In the genomic region with DNA sequence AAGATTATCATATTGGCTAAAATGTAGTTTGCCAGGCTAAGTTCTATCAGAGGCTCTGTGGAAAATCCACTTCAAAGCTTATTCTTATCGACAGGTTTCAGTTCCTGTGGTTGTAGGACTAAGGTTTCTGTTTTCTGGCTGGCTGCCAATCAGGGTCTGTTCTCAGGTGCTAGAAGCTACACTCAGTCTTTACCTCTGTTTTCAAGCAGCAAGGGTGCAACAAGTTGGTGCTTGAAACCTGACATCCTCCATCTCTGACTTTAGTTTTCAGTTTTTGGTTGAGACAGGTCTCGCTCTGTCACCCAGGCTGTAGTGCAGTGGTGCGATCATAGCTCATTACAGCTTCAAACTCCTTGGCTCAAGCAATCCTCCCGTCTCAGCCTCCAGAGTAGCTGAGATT, we compare ENCODE assay signal across 9 cellular contexts. TPM values are rescaled to one million over a fixed set of nuclear protein-coding genes. Genes with fewer than 3 reads are reported as not detected.
A peak's percentile ranks its signal among the peaks of the same experiment; 100 is the strongest.
DNase-seq lines count a peak whose midpoint lies in the region; ATAC-seq and TF ChIP-seq lines count a peak whose summit lies in the region.
"Had no signal": no experiment of that assay in that cellular context is flagged by ENCODE, and none has a peak within 500 bp of the region (broad histone marks: within the 10 kb centered on the region; RNA-seq: fewer than 3 reads in every experiment).

No MANE protein-coding gene starts in this region.

- ATAC-seq in GM18505 (IDR thresholded peaks at IDR 0.05; ENCODE audit: unreplicated experiment), result peak; percentile 90
- ATAC-seq in HG02588 (IDR thresholded peaks at IDR 0.05; ENCODE audit: unreplicated experiment), result peak; percentile 65
- peak; percentile 83 for ATAC-seq in memory B cell (ENCODE audit: low read depth)
- no peak for ATAC-seq in left colon
- no peak for ATAC-seq in WTC11

- no peak overlapping the region for H3K4me3 Mint-ChIP-seq in memory B cell
- no peak overlapping the region for H3K4me3 Mint-ChIP-seq in glutamatergic neuron (ENCODE audit: unreplicated experiment)
- H3K4me3 Mint-ChIP-seq in WTC11, result no peak overlapping the region

- H3K27me3 ChIP-seq in SU-DHL-6 (ENCODE audit: low read length) (no peaks in the 10 kb centered on the region), A673 (replicated peaks; ENCODE audit: insufficient read depth, low read depth, low read length, poor library complexity) (no peaks in the 10 kb centered on the region)

- intact Hi-C loops in left colon (cut with DNase I, micrococcal nuclease) (no loop called here), A673 (cut with micrococcal nuclease; ENCODE audit: unreplicated experiment) (no loop called here)

- no peaks in the 10 kb centered on the region for H3K9me2 ChIP-seq in SU-DHL-6 (replicated peaks; ENCODE audit: insufficient read depth, low read length)

- no peak overlapping the region for H3K9ac ChIP-seq in SU-DHL-6 (ENCODE audit: low read length)

- H3K4me1 ChIP-seq in A673 (ENCODE audit: insufficient read depth, low read length, poor library complexity, severe bottlenecking), result no peaks in the 10 kb centered on the region

- H3K27ac Mint-ChIP-seq in memory B cell (no peak overlapping the region), glutamatergic neuron (ENCODE audit: unreplicated experiment) (no peak overlapping the region), WTC11 (no peak overlapping the region)

- H3K36me3 ChIP-seq in SU-DHL-6 (ENCODE audit: low read length), result peaks cover 34% of the 10 kb centered on the region
- peaks cover 40% of the 10 kb centered on the region for H3K36me3 ChIP-seq in A673 (ENCODE audit: insufficient read depth, low read length, poor library complexity, severe bottlenecking)

- H3K27ac ChIP-seq in SU-DHL-6 (ENCODE audit: low read depth, low read length), result peak overlapping the region; percentile 35
- no peak overlapping the region for H3K27ac ChIP-seq in A673 (ENCODE audit: low read depth, low read length, poor library complexity, severe bottlenecking)

- H3K4me3 ChIP-seq in SU-DHL-6 (ENCODE audit: insufficient read depth, low read length, poor library complexity, severe bottlenecking) (no peak overlapping the region), A673 (ENCODE audit: low read depth, low read length, poor library complexity, severe bottlenecking) (no peak overlapping the region)

- H3K4me2 ChIP-seq in SU-DHL-6 (ENCODE audit: low read depth, low read length, poor library complexity, severe bottlenecking), result no peak overlapping the region

- no peaks in the 10 kb centered on the region for H4K20me1 ChIP-seq in SU-DHL-6 (ENCODE audit: low read depth, low read length)

- H3K79me2 ChIP-seq in SU-DHL-6 (ENCODE audit: insufficient read depth, low read length), result no peaks in the 10 kb centered on the region

- TF ChIP-seq CTCF in SU-DHL-6 (IDR thresholded peaks at IDR 0.05; ENCODE audit: insufficient read depth, low read length, poor library complexity, severe bottlenecking) (no peak), glutamatergic neuron (IDR thresholded peaks at IDR 0.05; ENCODE audit: partially characterized antibody, unreplicated experiment) (no peak), WTC11 (IDR thresholded peaks at IDR 0.05) (no peak), A673 (conservative IDR thresholded peaks at IDR 0.05; ENCODE audit: low read depth, low read length) (no peak)

- DNase-seq in memory B cell (ENCODE audit: low spot score in 2 of 2), result peak; percentile 34 to 44
- no peak for DNase-seq in left colon
- no peak for DNase-seq in glutamatergic neuron
- no peak for DNase-seq in WTC11 (ENCODE audit: low spot score)
- DNase-seq in A673 (ENCODE audit: low spot score), result no peak

- POLR2A ChIA-PET in WTC11 (lab: Charles Lee) (no interaction called here), A673 (lab: Charles Lee; ENCODE audit: low non-redundant PET) (no interaction called here)

- H3K4me1 Mint-ChIP-seq in memory B cell, result no peaks in the 10 kb centered on the region
- H3K4me1 Mint-ChIP-seq in glutamatergic neuron (ENCODE audit: low read depth, unreplicated experiment), result no peaks in the 10 kb centered on the region
- no peaks in the 10 kb centered on the region for H3K4me1 Mint-ChIP-seq in WTC11

- H3F3A ChIP-seq in SU-DHL-6 (ENCODE audit: insufficient read depth), result peaks cover 6% of the 10 kb centered on the region; the same call in 1 of the 2 replicates

- H3K27me3 Mint-ChIP-seq in memory B cell, result no peaks in the 10 kb centered on the region
- H3K27me3 Mint-ChIP-seq in glutamatergic neuron (ENCODE audit: unreplicated experiment), result no peaks in the 10 kb centered on the region
- no peaks in the 10 kb centered on the region for H3K27me3 Mint-ChIP-seq in WTC11 (ENCODE audit: low read depth)

- TF ChIP-seq POLR2A in GM18505 (IDR thresholded peaks at IDR 0.05; ENCODE audit: borderline replicate concordance, extremely low read depth, insufficient read depth, insufficient read length), result no peak

- H2AFZ ChIP-seq in SU-DHL-6 (ENCODE audit: low read depth, low read length, severe bottlenecking), result no peak overlapping the region

- H3K9me3 ChIP-seq in SU-DHL-6 (ENCODE audit: insufficient read depth, low read length) (no peaks in the 10 kb centered on the region), A673 (ENCODE audit: low read depth, low read length, poor library complexity, severe bottlenecking) (no peaks in the 10 kb centered on the region)

- H3K36me3 Mint-ChIP-seq in memory B cell (peaks cover 41% of the 10 kb centered on the region), glutamatergic neuron (ENCODE audit: unreplicated experiment) (no peaks in the 10 kb centered on the region), WTC11 (peaks cover 45% of the 10 kb centered on the region)

- H3K9me3 Mint-ChIP-seq in memory B cell (no peaks in the 10 kb centered on the region), glutamatergic neuron (ENCODE audit: unreplicated experiment) (no peaks in the 10 kb centered on the region), WTC11 (no peaks in the 10 kb centered on the region)

- BruUV-seq in A673 (replicated peaks; lab: Mats Ljungman, UMichigan), result no TSS peak

- CTCF ChIA-PET in WTC11 (lab: Charles Lee) (interaction anchor here (1.0 kb wide), 2 partner anchors 89 to 106 kb away, joined by 3 read pairs; no protein-coding TSS in a partner anchor), A673 (lab: Charles Lee) (no interaction called here)

TF ChIP-seq in WTC11, 78 proteins besides CTCF, POLR2A, EP300 and RAD21:
- no peak for TF ChIP-seq GTF2I (CRISPR knock-in tag; conservative IDR thresholded peaks at IDR 0.05)
- TF ChIP-seq HMGA2 (CRISPR knock-in tag; IDR thresholded peaks at IDR 0.05), result no peak
- TF ChIP-seq FOXJ3 (CRISPR knock-in tag; IDR thresholded peaks at IDR 0.05; ENCODE audit: borderline replicate concordance), result no peak

RNA-seq across cellular contexts. Expression of a gene that starts 15.3 kb away (rescaled TPM):
- total RNA-seq in left colon (not detected), glutamatergic neuron (ENCODE audit: unreplicated experiment) (not detected), WTC11 (2021) (not detected in 3 replicates), A673 (2021) (not detected in 2 replicates)
- total RNA-seq: bronchial epithelial cell had no signal

RNA-seq across cellular contexts. Expression of a gene that starts 25.6 kb away (rescaled TPM):
- total RNA-seq in left colon (10 to 100 TPM; 47.7 to 55.2 TPM), glutamatergic neuron (ENCODE audit: unreplicated experiment) (32.8 TPM), WTC11 (2021) (27.0 to 31.7 TPM (median 28.9 TPM) in 3 replicates), A673 (2021) (57.5 and 72.1 TPM in 2 replicates)

Comparison
In these comparisons a context has a peak if more than half of its experiments do, and no peak if none do; other contexts are left out.
1. ATAC-seq: peak in GM18505 (single experiment), HG02588 (single experiment) and memory B cell (single experiment); none in left colon (single experiment) and WTC11 (single experiment).
2. DNase-seq: peak in memory B cell (2 of 2); none in left colon (0 of 2), glutamatergic neuron (single experiment), WTC11 (single experiment) and A673 (single experiment).